ENCODE assay signal across 34 cellular contexts in the genomic region with DNA sequence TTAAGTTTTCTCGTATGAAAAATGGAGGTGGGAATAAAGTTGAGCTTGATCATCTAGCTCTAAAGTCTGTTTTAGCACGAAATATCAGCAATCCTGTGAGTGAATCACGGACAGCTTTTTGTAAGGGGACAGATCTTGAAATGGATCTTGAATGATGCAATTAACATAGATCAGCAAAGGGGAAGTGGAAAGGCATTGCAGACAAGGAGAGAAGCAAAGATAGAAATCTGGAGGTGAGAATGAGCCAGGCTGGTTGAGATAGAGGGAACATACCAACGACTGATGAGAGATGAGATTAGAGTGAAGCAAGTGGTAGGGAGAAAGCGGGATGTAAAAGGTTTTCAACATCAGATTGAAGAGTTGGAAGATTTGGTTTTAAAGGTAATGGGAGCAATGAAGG. TPM values are rescaled to one million over a fixed set of nuclear protein-coding genes. Genes with fewer than 3 reads are reported as not detected.
"Had no signal": no experiment of that assay in that cellular context is flagged by ENCODE, and none has a peak within 500 bp of the region (broad histone marks: within the 10 kb centered on the region; RNA-seq: fewer than 3 reads in every experiment).

No MANE protein-coding gene starts in this region.

- H3K27ac Mint-ChIP-seq: naive thymus-derived CD4-positive, alpha-beta T cell; nephron; neural progenitor cell; stimulated activated naive CD8-positive, alpha-beta T cell treated with anti-CD3 and anti-CD28 coated beads, Interleukin-15, amount 100 ng/mL, for 72 hours had no signal

- H3K36me3 Mint-ChIP-seq: naive thymus-derived CD4-positive, alpha-beta T cell; neural progenitor cell had no signal

- DNase-seq: dermis blood vessel endothelial cell; effector memory CD4-positive, alpha-beta T cell; foreskin keratinocyte; heart left ventricle; left cardiac atrium; left lung; mesenchymal stem cell; midbrain; naive thymus-derived CD4-positive, alpha-beta T cell; stimulated activated CD4-positive, alpha-beta T cell treated with anti-CD3 and anti-CD28 coated beads, Interleukin-12 subunit alpha, Interleukin-12 subunit beta, amount 100 ng/mL, for 4 hours; stimulated activated CD4-positive, alpha-beta T cell treated with anti-CD3 and anti-CD28 coated beads, Interleukin-1b, Interleukin-23, amount 100 ng/mL, for 48 hours; stimulated activated CD4-positive, alpha-beta T cell treated with anti-CD3 and anti-CD28 coated beads, Interleukin-4, amount 100 ng/mL, for 1 hour; stimulated activated CD8-positive, alpha-beta memory T cell treated with anti-CD3 and anti-CD28 coated beads, Interleukin-4, amount 100 ng/mL, for 48 hours; stimulated activated naive CD4-positive, alpha-beta T cell; stimulated activated naive CD8-positive, alpha-beta T cell treated with anti-CD3 and anti-CD28 coated beads, Interleukin-15, amount 100 ng/mL, for 72 hours had no signal

- H3K4me3 ChIP-seq: esophagus muscularis mucosa, gastroesophageal sphincter, heart left ventricle, hepatocyte, left lung, neural progenitor cell, prostate gland, right atrium auricular region, smooth muscle cell, suprapubic skin, vagina had no signal

- ATAC-seq: foreskin keratinocyte; gastroesophageal sphincter; heart left ventricle; left cardiac atrium; left lung; naive thymus-derived CD4-positive, alpha-beta T cell; sciatic nerve; stimulated activated naive CD8-positive, alpha-beta T cell treated with anti-CD3 and anti-CD28 coated beads, Interleukin-15, amount 100 ng/mL, for 72 hours had no signal

- H3K4me3 Mint-ChIP-seq: naive thymus-derived CD4-positive, alpha-beta T cell; nephron; neural progenitor cell; stimulated activated naive CD8-positive, alpha-beta T cell treated with anti-CD3 and anti-CD28 coated beads, Interleukin-15, amount 100 ng/mL, for 72 hours had no signal

- H3K9me3 Mint-ChIP-seq: naive thymus-derived CD4-positive, alpha-beta T cell; stimulated activated naive CD8-positive, alpha-beta T cell treated with anti-CD3 and anti-CD28 coated beads, Interleukin-15, amount 100 ng/mL, for 72 hours had no signal

RNA-seq across cellular contexts. Expression of a gene that starts 4.6 kb away (rescaled TPM):
- total RNA-seq: dermis blood vessel endothelial cell, endothelial cell of umbilical vein, epithelial cell of proximal tubule, esophagus muscularis mucosa, fibroblast of lung, foreskin keratinocyte, heart left ventricle, left cardiac atrium, lower leg skin, lung microvascular endothelial cell, mucosa of gallbladder, osteoblast, right atrium auricular region, sciatic nerve, smooth muscle cell, suprapubic skin, ureter had no signal
